In the genomic region with DNA sequence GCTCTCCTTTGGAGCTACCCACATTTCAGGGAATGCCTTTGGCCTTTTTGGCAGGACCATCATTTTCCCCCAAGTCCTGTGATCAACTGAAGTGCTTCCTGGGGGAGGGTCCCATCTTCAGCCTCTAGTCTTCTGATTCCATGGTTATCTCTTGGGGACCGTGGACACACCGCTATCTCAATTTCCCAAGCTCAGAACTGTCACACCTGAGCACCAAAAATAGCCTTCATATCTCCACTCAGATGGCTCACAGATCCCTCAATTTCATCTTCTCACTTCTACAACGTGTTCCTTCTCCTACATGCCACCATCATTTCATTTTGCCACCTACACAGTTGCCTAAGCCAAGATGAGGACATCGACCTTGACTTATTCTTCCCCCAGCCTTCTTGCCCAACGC, we compare ENCODE assay signal across 1 cellular context.
A peak's percentile ranks its signal among the peaks of the same experiment; 100 is the strongest.
TF ChIP-seq lines count a peak whose summit lies in the region.

No MANE protein-coding gene starts in this region.

TF ChIP-seq in K562, 482 proteins besides CTCF, POLR2A, EP300 and RAD21:
- no peak for TF ChIP-seq BRD4 (IDR thresholded peaks at IDR 0.05)
- 0 out of 2 replicates have a peak, but pooled peaks have one; percentile 16 for TF ChIP-seq TCF3 (CRISPR knock-in tag; IDR thresholded peaks at IDR 0.05)
- TF ChIP-seq RBM17 (IDR thresholded peaks at IDR 0.05; ENCODE audit: borderline replicate concordance, low read depth, low read length), result no peak
- peak; percentile 24; the same call in 1 of the 2 replicates for TF ChIP-seq TAL1 (IDR thresholded peaks at IDR 0.05)
- 0 out of 2 replicates have a peak, but pooled peaks have one; percentile 7 for TF ChIP-seq NCOR1 (IDR thresholded peaks at IDR 0.05)
- no peak for TF ChIP-seq GTF2E2 (tag; IDR thresholded peaks at IDR 0.05)
- TF ChIP-seq CBFA2T3 (IDR thresholded peaks at IDR 0.05), result peak; percentile 51
- peak; percentile 57; the same call in 1 of the 2 replicates for TF ChIP-seq MEF2A (IDR thresholded peaks at IDR 0.05; ENCODE audit: control insufficient read depth, low read depth, low read length)
- TF ChIP-seq, protein P1, sequence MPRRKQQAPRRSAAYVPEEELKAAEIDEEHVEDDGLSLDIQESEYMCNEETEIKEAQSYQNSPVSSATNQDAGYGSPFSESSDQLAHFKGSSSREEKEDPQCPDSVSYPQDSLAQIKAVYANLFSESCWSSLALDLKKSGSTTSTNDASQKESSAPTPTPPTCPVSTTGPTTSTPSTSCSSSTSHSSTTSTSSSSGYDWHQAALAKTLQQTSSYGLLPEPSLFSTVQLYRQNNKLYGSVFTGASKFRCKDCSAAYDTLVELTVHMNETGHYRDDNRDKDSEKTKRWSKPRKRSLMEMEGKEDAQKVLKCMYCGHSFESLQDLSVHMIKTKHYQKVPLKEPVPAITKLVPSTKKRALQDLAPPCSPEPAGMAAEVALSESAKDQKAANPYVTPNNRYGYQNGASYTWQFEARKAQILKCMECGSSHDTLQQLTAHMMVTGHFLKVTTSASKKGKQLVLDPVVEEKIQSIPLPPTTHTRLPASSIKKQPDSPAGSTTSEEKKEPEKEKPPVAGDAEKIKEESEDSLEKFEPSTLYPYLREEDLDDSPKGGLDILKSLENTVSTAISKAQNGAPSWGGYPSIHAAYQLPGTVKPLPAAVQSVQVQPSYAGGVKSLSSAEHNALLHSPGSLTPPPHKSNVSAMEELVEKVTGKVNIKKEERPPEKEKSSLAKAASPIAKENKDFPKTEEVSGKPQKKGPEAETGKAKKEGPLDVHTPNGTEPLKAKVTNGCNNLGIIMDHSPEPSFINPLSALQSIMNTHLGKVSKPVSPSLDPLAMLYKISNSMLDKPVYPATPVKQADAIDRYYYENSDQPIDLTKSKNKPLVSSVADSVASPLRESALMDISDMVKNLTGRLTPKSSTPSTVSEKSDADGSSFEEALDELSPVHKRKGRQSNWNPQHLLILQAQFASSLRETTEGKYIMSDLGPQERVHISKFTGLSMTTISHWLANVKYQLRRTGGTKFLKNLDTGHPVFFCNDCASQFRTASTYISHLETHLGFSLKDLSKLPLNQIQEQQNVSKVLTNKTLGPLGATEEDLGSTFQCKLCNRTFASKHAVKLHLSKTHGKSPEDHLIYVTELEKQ (CRISPR knock-in tag; IDR thresholded peaks at IDR 0.05), result no peak
- TF ChIP-seq CBFA2T2 (conservative IDR thresholded peaks at IDR 0.05), result peak; percentile 16; the same call in 1 of the 2 replicates
